In genomic region chr20:61756446-61756845, GRCh38 we compare ENCODE assay signal across 19 cellular contexts.
"Had no signal": no experiment of that assay in that cellular context is flagged by ENCODE, and none has a peak within 500 bp of the region (broad histone marks: within the 10 kb centered on the region; RNA-seq: fewer than 3 reads in every experiment).

No MANE protein-coding gene starts in this region.

- H3K4me1 ChIP-seq: esophagus muscularis mucosa, gastrocnemius medialis, right lobe of liver, upper lobe of right lung, vagina had no signal

- H3K4me1 Mint-ChIP-seq: naive thymus-derived CD8-positive, alpha-beta T cell; stimulated activated naive B cell treated with anti-CD40 and anti-IgM and Interleukin-4, amounts not matched to agents 10 μg/mL and 1 μg/mL and 100 μg/mL, for 72 hours; stimulated activated naive CD8-positive, alpha-beta T cell treated with anti-CD3 and anti-CD28 coated beads, Interleukin-15, amount 100 ng/mL, for 72 hours had no signal

- H3K4me3 Mint-ChIP-seq: dendritic cell treated with granulocyte-macrophage colony-stimulating factor and Interleukin-4, amounts not matched to agents 40 ng/mL and 50 ng/mL, for 4 days; effector memory CD8-positive, alpha-beta T cell; naive thymus-derived CD8-positive, alpha-beta T cell; stimulated activated naive B cell treated with anti-CD40 and anti-IgM and Interleukin-4, amounts not matched to agents 10 μg/mL and 1 μg/mL and 100 μg/mL, for 72 hours; stimulated activated naive CD8-positive, alpha-beta T cell treated with anti-CD3 and anti-CD28 coated beads, Interleukin-15, amount 100 ng/mL, for 72 hours had no signal

- H3K27ac Mint-ChIP-seq: dendritic cell treated with granulocyte-macrophage colony-stimulating factor and Interleukin-4, amounts not matched to agents 40 ng/mL and 50 ng/mL, for 4 days; effector memory CD8-positive, alpha-beta T cell; naive thymus-derived CD8-positive, alpha-beta T cell; progenitor cell of endocrine pancreas; stimulated activated naive B cell treated with anti-CD40 and anti-IgM and Interleukin-4, amounts not matched to agents 10 μg/mL and 1 μg/mL and 100 μg/mL, for 72 hours; stimulated activated naive CD8-positive, alpha-beta T cell treated with anti-CD3 and anti-CD28 coated beads, Interleukin-15, amount 100 ng/mL, for 72 hours had no signal

- H3K36me3 ChIP-seq: esophagus muscularis mucosa, gastrocnemius medialis, neutrophil, right lobe of liver, tibial nerve, upper lobe of right lung, vagina had no signal

- H3K27ac ChIP-seq: epithelial cell of prostate, esophagus muscularis mucosa, gastrocnemius medialis, neutrophil, right lobe of liver, testis, tibial nerve, upper lobe of right lung, vagina had no signal

- H3K9me3 Mint-ChIP-seq: dendritic cell treated with granulocyte-macrophage colony-stimulating factor and Interleukin-4, amounts not matched to agents 40 ng/mL and 50 ng/mL, for 4 days; effector memory CD8-positive, alpha-beta T cell; stimulated activated naive B cell treated with anti-CD40 and anti-IgM and Interleukin-4, amounts not matched to agents 10 μg/mL and 1 μg/mL and 100 μg/mL, for 72 hours; stimulated activated naive CD8-positive, alpha-beta T cell treated with anti-CD3 and anti-CD28 coated beads, Interleukin-15, amount 100 ng/mL, for 72 hours had no signal

- H3K9me3 ChIP-seq: esophagus muscularis mucosa, mucosa of descending colon, neutrophil, right lobe of liver, testis, upper lobe of right lung, vagina had no signal

- H3K27me3 Mint-ChIP-seq: dendritic cell treated with granulocyte-macrophage colony-stimulating factor and Interleukin-4, amounts not matched to agents 40 ng/mL and 50 ng/mL, for 4 days; stimulated activated naive B cell treated with anti-CD40 and anti-IgM and Interleukin-4, amounts not matched to agents 10 μg/mL and 1 μg/mL and 100 μg/mL, for 72 hours; stimulated activated naive CD8-positive, alpha-beta T cell treated with anti-CD3 and anti-CD28 coated beads, Interleukin-15, amount 100 ng/mL, for 72 hours had no signal

- H3K27me3 ChIP-seq: gastrocnemius medialis, neutrophil, right lobe of liver, testis, tibial nerve, vagina had no signal

- ATAC-seq: effector memory CD8-positive, alpha-beta T cell; gastrocnemius medialis; mucosa of descending colon; naive thymus-derived CD8-positive, alpha-beta T cell; right lobe of liver; stimulated activated naive B cell treated with anti-CD40 and anti-IgM and Interleukin-4, amounts not matched to agents 10 μg/mL and 1 μg/mL and 100 μg/mL, for 72 hours; stimulated activated naive CD8-positive, alpha-beta T cell treated with anti-CD3 and anti-CD28 coated beads, Interleukin-15, amount 100 ng/mL, for 72 hours; upper lobe of right lung had no signal

- H3K4me3 ChIP-seq: esophagus muscularis mucosa, gastrocnemius medialis, mucosa of descending colon, right lobe of liver, testis, tibial nerve, upper lobe of right lung, vagina had no signal

- H3K36me3 Mint-ChIP-seq: naive thymus-derived CD8-positive, alpha-beta T cell; stimulated activated naive B cell treated with anti-CD40 and anti-IgM and Interleukin-4, amounts not matched to agents 10 μg/mL and 1 μg/mL and 100 μg/mL, for 72 hours had no signal

- DNase-seq: effector memory CD8-positive, alpha-beta T cell; gastrocnemius medialis; mammary epithelial cell; mucosa of descending colon; naive thymus-derived CD8-positive, alpha-beta T cell; stimulated activated CD4-positive, alpha-beta T cell treated with anti-CD3 and anti-CD28 coated beads, Interleukin-2, amount 100 ng/mL, for 24 hours; stimulated activated CD4-positive, alpha-beta T cell treated with anti-CD3 and anti-CD28 coated beads, Interleukin-4, amount 100 ng/mL, for 4 hours; stimulated activated naive B cell treated with anti-CD40 and anti-IgM and Interleukin-4, amounts not matched to agents 10 μg/mL and 1 μg/mL and 100 μg/mL, for 72 hours; stimulated activated naive CD8-positive, alpha-beta T cell treated with anti-CD3 and anti-CD28 coated beads, Interleukin-15, amount 100 ng/mL, for 72 hours; testis; upper lobe of right lung had no signal
